In genomic region chr12:29688914-29689313, GRCh38 we compare ENCODE assay signal across 23 cellular contexts.
"Had no signal": no experiment of that assay in that cellular context is flagged by ENCODE, and none has a peak within 500 bp of the region (broad histone marks: within the 10 kb centered on the region; RNA-seq: fewer than 3 reads in every experiment).

No MANE protein-coding gene starts in this region.

- H3K4me3 ChIP-seq: MG63, SJCRH30 had no signal

- ATAC-seq: HepG2, SK-N-SH treated with all-trans-retinoic acid at 6 μM for 48 hours had no signal

- DNase-seq: IMR-90, Karpas-422, KG1, MG63, NCI-H1092, NCI-H1105 treated with DMSO at 0.1 percent for 48 hours, NCI-H1417 treated with DMSO at 0.1 percent for 48 hours, NCI-H146, NCI-H1694 treated with DMSO at 0.1 percent for 48 hours, NCI-H1930, NCI-H2081, NCI-H2107, NCI-H226, NCI-H446, NCI-H510A, NCI-H524 treated with DMSO at 0.1 percent for 48 hours, NCI-H69, NCI-H774, RPMI8226, SHP77 treated with DMSO at 0.1 percent for 48 hours, SJCRH30 had no signal

- H3K27ac ChIP-seq: SJCRH30 had no signal

- H3K27me3 ChIP-seq: MG63, SJCRH30 had no signal

- H3K36me3 ChIP-seq: MG63 had no signal

- H3K9me3 ChIP-seq: MG63, SJCRH30 had no signal

- H3K4me1 ChIP-seq: SJCRH30 had no signal
